In the genomic region with DNA sequence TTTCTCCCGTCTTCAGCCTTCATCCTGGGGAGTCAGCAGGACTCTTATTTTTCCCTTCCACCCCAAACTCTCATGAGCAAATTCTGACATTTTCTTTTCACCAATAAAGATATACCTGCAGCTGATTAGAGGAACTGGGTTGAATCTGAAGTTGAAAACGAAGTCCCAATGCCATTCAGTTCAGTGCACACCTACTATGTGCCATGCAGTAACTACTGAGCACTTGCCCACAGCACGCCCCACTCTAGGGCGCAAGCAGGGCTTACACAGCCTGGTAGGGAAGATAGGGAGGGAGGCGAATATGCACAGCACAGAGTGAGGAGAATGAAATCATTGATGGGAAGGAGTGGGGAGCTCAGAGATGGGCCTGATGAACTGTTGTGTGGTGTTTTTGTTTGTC, we compare ENCODE assay signal across 17 cellular contexts.
DNase-seq lines count a peak whose midpoint lies in the region; ATAC-seq and TF ChIP-seq lines count a peak whose summit lies in the region.
"Had no signal": no experiment of that assay in that cellular context is flagged by ENCODE, and none has a peak within 500 bp of the region (broad histone marks: within the 10 kb centered on the region; RNA-seq: fewer than 3 reads in every experiment).

No MANE protein-coding gene starts in this region.

- peaks cover 14% of the 10 kb centered on the region for H3K9me3 Mint-ChIP-seq in activated naive CD8-positive, alpha-beta T cell treated with anti-CD3 and anti-CD28 coated beads, Interleukin-2, amount 10 ng/mL, durations not matched to agents 7 days and 5 days
- H3K9me3 Mint-ChIP-seq in activated naive CD8-positive, alpha-beta T cell treated with anti-CD3 and anti-CD28 coated beads for 36 hours = peaks cover 8% of the 10 kb centered on the region
- H3K9me3 Mint-ChIP-seq in activated T-helper 17 cell treated with anti-CD3 and anti-CD28 coated beads, Interleukin-2, amount 50 U/mL, for 72 hours = peaks cover 7% of the 10 kb centered on the region
- H3K9me3 Mint-ChIP-seq: H9 had no signal

- TF ChIP-seq POLR2A in gastroesophageal sphincter (IDR thresholded peaks at IDR 0.05) = no peak

- no CpG with 5 or more reads among the region's 5 CpGs for WGBS in neuronal stem cell (ENCODE audit: extremely low coverage in 2 of 2, insufficient read length in 2 of 2, insufficient replicate concordance in 1 of 2), 2 donors
- WGBS in smooth muscle cell (ENCODE audit: low lambda C conversion rate) = 88% methylated on average over 5 of the region's 5 CpGs
- 71 to 76% methylated on average over 3 to 4 of the region's 5 CpGs for WGBS in gastroesophageal sphincter (ENCODE audit: low coverage in 1 of 2), 2 donors

- H3K4ac ChIP-seq in neuronal stem cell (ENCODE audit: low read length) = no peak overlapping the region

- no peak overlapping the region for H2BK12ac ChIP-seq in neuronal stem cell (ENCODE audit: low read length)

- H3K4me3 Mint-ChIP-seq in activated naive CD8-positive, alpha-beta T cell treated with anti-CD3 and anti-CD28 coated beads, Interleukin-2, amount 10 ng/mL, durations not matched to agents 7 days and 5 days = no peak overlapping the region
- no peak overlapping the region for H3K4me3 Mint-ChIP-seq in activated naive CD8-positive, alpha-beta T cell treated with anti-CD3 and anti-CD28 coated beads for 36 hours
- no peak overlapping the region for H3K4me3 Mint-ChIP-seq in T-helper 17 cell
- H3K4me3 Mint-ChIP-seq in activated T-helper 17 cell treated with anti-CD3 and anti-CD28 coated beads, Interleukin-2, amount 50 U/mL, for 72 hours = no peak overlapping the region
- H3K4me3 Mint-ChIP-seq: CD8-positive, alpha-beta T cell; H9 had no signal

- no peaks in the 10 kb centered on the region for H3F3A ChIP-seq in smooth muscle cell (ENCODE audit: low read depth)

- no peak overlapping the region for H2BK120ac ChIP-seq in neuronal stem cell (ENCODE audit: low read depth, low read length)

- TF ChIP-seq CTCF in smooth muscle cell (IDR thresholded peaks at IDR 0.05; ENCODE audit: borderline replicate concordance, insufficient read depth, poor library complexity, severe bottlenecking) (no peak), gastroesophageal sphincter (IDR thresholded peaks at IDR 0.05) (no peak)

- no peak overlapping the region for H3K23ac ChIP-seq in neuronal stem cell (ENCODE audit: low read depth, low read length, poor library complexity)

- H3K27me3 Mint-ChIP-seq in activated naive CD8-positive, alpha-beta T cell treated with anti-CD3 and anti-CD28 coated beads, Interleukin-2, amount 10 ng/mL, durations not matched to agents 7 days and 5 days = no peaks in the 10 kb centered on the region
- no peaks in the 10 kb centered on the region for H3K27me3 Mint-ChIP-seq in activated naive CD8-positive, alpha-beta T cell treated with anti-CD3 and anti-CD28 coated beads for 36 hours
- H3K27me3 Mint-ChIP-seq in T-helper 17 cell = no peaks in the 10 kb centered on the region
- peaks cover 8% of the 10 kb centered on the region for H3K27me3 Mint-ChIP-seq in activated T-helper 17 cell treated with anti-CD3 and anti-CD28 coated beads, Interleukin-2, amount 50 U/mL, for 72 hours

- no peaks in the 10 kb centered on the region for H4K20me1 ChIP-seq in smooth muscle cell (ENCODE audit: low read depth)

- peak overlapping the region; percentile 26 for H3K27ac Mint-ChIP-seq in activated naive CD8-positive, alpha-beta T cell treated with anti-CD3 and anti-CD28 coated beads, Interleukin-2, amount 10 ng/mL, durations not matched to agents 7 days and 5 days
- no peak overlapping the region for H3K27ac Mint-ChIP-seq in activated naive CD8-positive, alpha-beta T cell treated with anti-CD3 and anti-CD28 coated beads for 36 hours
- H3K27ac Mint-ChIP-seq in T-helper 17 cell = peak overlapping the region; percentile 27
- H3K27ac Mint-ChIP-seq in activated T-helper 17 cell treated with anti-CD3 and anti-CD28 coated beads, Interleukin-2, amount 50 U/mL, for 72 hours = no peak overlapping the region
- H3K27ac Mint-ChIP-seq: CD8-positive, alpha-beta T cell; H9 had no signal

- no peaks in the 10 kb centered on the region for H3K79me2 ChIP-seq in smooth muscle cell (ENCODE audit: low read depth)

- no peak overlapping the region for H3K4me3 ChIP-seq in neuronal stem cell (ENCODE audit: low read length in 2 of 2)
- H3K4me3 ChIP-seq in smooth muscle cell = no peak overlapping the region
- no peak overlapping the region for H3K4me3 ChIP-seq in gastroesophageal sphincter

- no peaks in the 10 kb centered on the region for H3K79me1 ChIP-seq in neuronal stem cell (ENCODE audit: low read depth, low read length)

- H3K9me3 ChIP-seq in T-helper 17 cell (ENCODE audit: control insufficient read depth, low read length, poor library complexity, severe bottlenecking) (no peaks in the 10 kb centered on the region), neuronal stem cell (replicated peaks in 1 of 2; ENCODE audit: control insufficient read depth in 2 of 2, insufficient read depth in 1 of 2, low read depth in 1 of 2, low read length in 2 of 2) (peaks cover 0 to 12% of the 10 kb centered on the region in 2 donors), smooth muscle cell (replicated peaks; ENCODE audit: low read depth) (no peaks in the 10 kb centered on the region), gastroesophageal sphincter (no peaks in the 10 kb centered on the region)

- H3K27ac ChIP-seq in neuronal stem cell (replicated peaks; ENCODE audit: low read length) (no peak overlapping the region), smooth muscle cell (ENCODE audit: low read depth) (no peak overlapping the region), gastroesophageal sphincter (no peak overlapping the region)

- H2AFZ ChIP-seq in neuronal stem cell (ENCODE audit: low read length) (no peak overlapping the region), smooth muscle cell (ENCODE audit: low read depth) (no peak overlapping the region)

- POLR2A ChIA-PET in activated naive CD8-positive, alpha-beta T cell treated with anti-CD3 and anti-CD28 coated beads, Interleukin-2, amount 10 ng/mL, durations not matched to agents 7 days and 5 days (lab: Charles Lee) = no interaction called here

- H3K4me2 ChIP-seq in neuronal stem cell (ENCODE audit: insufficient read depth, low read length, poor library complexity, severe bottlenecking) (no peak overlapping the region), smooth muscle cell (peak overlapping the region; percentile 45)

- H2BK5ac ChIP-seq in neuronal stem cell (ENCODE audit: low read length) = no peak overlapping the region

- H4K8ac ChIP-seq in neuronal stem cell (ENCODE audit: low read depth, low read length) = no peak overlapping the region

- H3K9ac ChIP-seq in neuronal stem cell (ENCODE audit: low read depth, low read length, poor library complexity) (no peak overlapping the region), smooth muscle cell (ENCODE audit: low read depth) (no peak overlapping the region)

- TF ChIP-seq EP300 in gastroesophageal sphincter (IDR thresholded peaks at IDR 0.05) = no peak

- no peak for DNase-seq in activated naive CD8-positive, alpha-beta T cell treated with anti-CD3 and anti-CD28 coated beads, Interleukin-2, amount 10 ng/mL, durations not matched to agents 7 days and 5 days
- DNase-seq in activated naive CD8-positive, alpha-beta T cell treated with anti-CD3 and anti-CD28 coated beads for 36 hours = no peak
- DNase-seq in T-helper 17 cell (no peak), neuronal stem cell (ENCODE audit: low spot score) (no peak), smooth muscle cell (lab: John Stamatoyannopoulos, UW; ENCODE audit: unreplicated experiment) (no peak), SW 1271 (lab: John Stamatoyannopoulos, UW) (no peak)
- DNase-seq: ACHN; C1 segment of cervical spinal cord; CD8-positive, alpha-beta T cell; COR-L47; DMS153; DMS79 treated with DMSO at 0.1 percent for 48 hours; EL; GOT3; H9 had no signal

- no peaks in the 10 kb centered on the region for H3K36me3 ChIP-seq in neuronal stem cell (replicated peaks in 1 of 2; ENCODE audit: control insufficient read depth in 2 of 2, insufficient read depth in 2 of 2, low read length in 2 of 2)
- H3K36me3 ChIP-seq in smooth muscle cell (ENCODE audit: low read depth) = peaks cover 3% of the 10 kb centered on the region
- no peaks in the 10 kb centered on the region for H3K36me3 ChIP-seq in gastroesophageal sphincter

- H3K4me1 Mint-ChIP-seq in activated naive CD8-positive, alpha-beta T cell treated with anti-CD3 and anti-CD28 coated beads, Interleukin-2, amount 10 ng/mL, durations not matched to agents 7 days and 5 days = peaks cover 17% of the 10 kb centered on the region
- peaks cover 14% of the 10 kb centered on the region for H3K4me1 Mint-ChIP-seq in activated naive CD8-positive, alpha-beta T cell treated with anti-CD3 and anti-CD28 coated beads for 36 hours
- peaks cover 10% of the 10 kb centered on the region for H3K4me1 Mint-ChIP-seq in T-helper 17 cell
- peaks cover 8% of the 10 kb centered on the region for H3K4me1 Mint-ChIP-seq in activated T-helper 17 cell treated with anti-CD3 and anti-CD28 coated beads, Interleukin-2, amount 50 U/mL, for 72 hours

- no peak overlapping the region for H4K91ac ChIP-seq in neuronal stem cell (ENCODE audit: low read depth, low read length, poor library complexity)

- no peak overlapping the region for H2AK5ac ChIP-seq in neuronal stem cell (ENCODE audit: low read depth, low read length)

- H3K14ac ChIP-seq in neuronal stem cell (ENCODE audit: low read length) = no peak overlapping the region

- H3K36me3 Mint-ChIP-seq in activated naive CD8-positive, alpha-beta T cell treated with anti-CD3 and anti-CD28 coated beads, Interleukin-2, amount 10 ng/mL, durations not matched to agents 7 days and 5 days = peaks cover 18% of the 10 kb centered on the region
- no peaks in the 10 kb centered on the region for H3K36me3 Mint-ChIP-seq in activated naive CD8-positive, alpha-beta T cell treated with anti-CD3 and anti-CD28 coated beads for 36 hours
- H3K36me3 Mint-ChIP-seq in T-helper 17 cell (ENCODE audit: low read depth) = peaks cover 6% of the 10 kb centered on the region
- H3K36me3 Mint-ChIP-seq in activated T-helper 17 cell treated with anti-CD3 and anti-CD28 coated beads, Interleukin-2, amount 50 U/mL, for 72 hours (ENCODE audit: low read depth) = no peaks in the 10 kb centered on the region
- H3K36me3 Mint-ChIP-seq: CD8-positive, alpha-beta T cell had no signal

- H3K18ac ChIP-seq in neuronal stem cell (ENCODE audit: low read length) = peak overlapping the region; percentile 20

- no peak overlapping the region for H2BK15ac ChIP-seq in neuronal stem cell (ENCODE audit: low read length)

- no peak for ATAC-seq in activated naive CD8-positive, alpha-beta T cell treated with anti-CD3 and anti-CD28 coated beads, Interleukin-2, amount 10 ng/mL, durations not matched to agents 7 days and 5 days (ENCODE audit: low read depth)
- ATAC-seq in T-helper 17 cell (no peak), gastroesophageal sphincter (no peak)
- ATAC-seq in activated T-helper 17 cell treated with anti-CD3 and anti-CD28 coated beads, Interleukin-2, amount 50 U/mL, for 72 hours (replicated peaks) = no peak
- ATAC-seq: CD8-positive, alpha-beta T cell had no signal

- H3K4me1 ChIP-seq in neuronal stem cell (ENCODE audit: control insufficient read depth in 2 of 2, insufficient read depth in 1 of 2, low read depth in 1 of 2, low read length in 2 of 2) = peaks cover 0 to 5% of the 10 kb centered on the region in 2 donors
- H3K4me1 ChIP-seq in smooth muscle cell (ENCODE audit: low read depth) = no peaks in the 10 kb centered on the region
- H3K4me1 ChIP-seq in gastroesophageal sphincter = no peaks in the 10 kb centered on the region

- H3K27me3 ChIP-seq in neuronal stem cell (ENCODE audit: control insufficient read depth in 3 of 3, insufficient read depth in 3 of 3, low read depth in 1 of 3, low read length in 3 of 3) (no peaks in the 10 kb centered on the region), smooth muscle cell (ENCODE audit: low read depth) (no peaks in the 10 kb centered on the region), gastroesophageal sphincter (no peaks in the 10 kb centered on the region)

Comparison
In these comparisons a context has a peak if more than half of its experiments do, and no peak if none do; other contexts are left out.
1. H3K27ac Mint-ChIP-seq: peak in activated naive CD8-positive, alpha-beta T cell treated with anti-CD3 and anti-CD28 coated beads, Interleukin-2, amount 10 ng/mL, durations not matched to agents 7 days and 5 days (single experiment) and T-helper 17 cell (single experiment); none in activated naive CD8-positive, alpha-beta T cell treated with anti-CD3 and anti-CD28 coated beads for 36 hours (single experiment) and activated T-helper 17 cell treated with anti-CD3 and anti-CD28 coated beads, Interleukin-2, amount 50 U/mL, for 72 hours (single experiment).